In the genomic region with DNA sequence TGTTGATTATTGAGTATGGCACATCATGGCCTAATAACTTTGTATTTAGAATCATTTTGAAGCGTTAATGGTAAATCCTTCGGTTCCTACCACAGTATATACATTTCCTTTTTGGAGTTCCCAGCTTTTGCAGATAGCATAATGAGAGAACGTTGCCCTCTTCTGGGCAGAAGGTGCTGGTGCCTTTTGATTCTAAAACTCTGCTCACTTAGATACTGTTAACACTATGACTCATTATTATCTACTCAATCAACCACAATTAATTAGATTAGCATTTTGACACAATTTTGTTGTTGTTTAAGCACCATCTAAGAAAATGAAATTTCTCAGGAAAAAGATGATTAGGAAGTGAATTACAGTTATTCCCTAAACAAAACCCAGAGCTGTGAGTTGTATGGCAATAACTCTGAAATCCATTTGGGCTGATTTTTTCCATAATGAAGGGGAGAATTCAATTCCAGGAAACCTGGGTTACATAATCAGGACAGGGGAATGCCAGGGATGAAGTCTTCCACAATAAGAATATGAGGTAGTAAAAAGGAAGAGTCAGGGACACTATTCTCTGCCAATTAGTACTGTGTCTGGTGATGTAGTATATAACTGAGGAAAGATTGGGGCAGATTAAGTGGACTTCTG, we compare ENCODE assay signal across 8 cellular contexts. TPM values are rescaled to one million over a fixed set of nuclear protein-coding genes. Genes with fewer than 3 reads are reported as not detected.
DNase-seq lines count a peak whose midpoint lies in the region; ATAC-seq and TF ChIP-seq lines count a peak whose summit lies in the region.

No MANE protein-coding gene starts in this region.

- H3K9me3 ChIP-seq in mammary epithelial cell (replicated peaks; ENCODE audit: insufficient read depth, low read length) = no peaks in the 10 kb centered on the region

- no TSS peak for BruUV-seq in mammary epithelial cell (replicated peaks; lab: Mats Ljungman, UMichigan)

- CTCF ChIA-PET in mammary epithelial cell (lab: Charles Lee; ENCODE audit: low non-redundant PET) = interaction anchor here (0.7 to 1.0 kb wide), 2 partner anchors 136 to 697 kb away, joined by 4 to 5 read pairs; a partner anchor contains a TSS

- 3% methylated on average over 3 of the region's 3 CpGs for WGBS in mammary epithelial cell (ENCODE audit: low coverage, missing lambda C conversion rate)

- intact Hi-C loops in mammary epithelial cell (cut with micrococcal nuclease) = loop anchor here (1.0 to 10.0 kb wide), 5 partner anchors 136 to 1087 kb away; a partner anchor contains a TSS

- H3K27me3 ChIP-seq in mammary epithelial cell (ENCODE audit: insufficient read depth, low read length) = no peaks in the 10 kb centered on the region
- H3K27me3 ChIP-seq in kidney epithelial cell (ENCODE audit: control insufficient read depth, insufficient read depth, low read length) = peaks cover 2% of the 10 kb centered on the region

- no peaks in the 10 kb centered on the region for H4K20me1 ChIP-seq in mammary epithelial cell (ENCODE audit: insufficient read depth, low read length)

- no peaks in the 10 kb centered on the region for H3K79me2 ChIP-seq in mammary epithelial cell (ENCODE audit: insufficient read depth, low read length)

- TF ChIP-seq CTCF in mammary epithelial cell (conservative IDR thresholded peaks at IDR 0.05 in 1 of 2, IDR thresholded peaks at IDR 0.05 in 1 of 2; ENCODE audit: extremely low read depth in 1 of 2, insufficient read depth in 1 of 2, low read depth in 1 of 2, low read length in 2 of 2) (peak; percentile 82 to 90), kidney epithelial cell (IDR thresholded peaks at IDR 0.05; ENCODE audit: insufficient read depth, low read length, poor library complexity, severe bottlenecking) (peak; percentile 76)

- H3K9ac ChIP-seq in mammary epithelial cell (ENCODE audit: insufficient read depth, low read length) = no peak overlapping the region

- ATAC-seq in GM21723 (IDR thresholded peaks at IDR 0.05; ENCODE audit: unreplicated experiment) = peak; percentile 74

- peak overlapping the region; percentile 59 for H2AFZ ChIP-seq in mammary epithelial cell (ENCODE audit: low read depth, low read length)

- H3K27ac ChIP-seq in mammary epithelial cell (ENCODE audit: insufficient read depth, low read depth, low read length) = no peak overlapping the region

- H3K4me1 ChIP-seq in mammary epithelial cell (ENCODE audit: insufficient read depth, low read length) = peaks cover 6% of the 10 kb centered on the region

- dilution Hi-C loops in mammary epithelial cell (cut with HindIII; ENCODE audit: low sequenced_read_pairs) = no loop called here

- DNase-seq in NOMO-1 treated with DMSO at 0.1 percent for 48 hours (lab: John Stamatoyannopoulos, UW; ENCODE audit: unreplicated experiment) = peak; percentile 20
- DNase-seq in NOMO-1 treated with dmso at 0.1 percent for 144 hours (lab: John Stamatoyannopoulos, UW; ENCODE audit: unreplicated experiment) = no peak
- peak; percentile 51 for DNase-seq in LHCN-M2 (ENCODE audit: low read depth)
- peak; percentile 64 for DNase-seq in RPMI7951 (ENCODE audit: low read depth)
- peak; percentile 55 for DNase-seq in mammary epithelial cell
- no peak for DNase-seq in kidney epithelial cell (ENCODE audit: low read depth)
- DNase-seq in superior temporal gyrus (ENCODE audit: extremely low spot score) = peak; percentile 77

- in situ Hi-C loops in mammary epithelial cell (cut with MboI; ENCODE audit: low sequenced_read_pairs in 2 of 2) = loop anchor here (10.0 kb wide), 2 partner anchors 135 to 415 kb away; a partner anchor contains a TSS

- no peaks in the 10 kb centered on the region for H3K36me3 ChIP-seq in mammary epithelial cell (ENCODE audit: insufficient read depth, low read length)
- H3K36me3 ChIP-seq in kidney epithelial cell (ENCODE audit: control insufficient read depth, insufficient read depth, low read length) = no peaks in the 10 kb centered on the region

- H3K4me3 ChIP-seq in mammary epithelial cell (replicated peaks in 1 of 3; ENCODE audit: insufficient read depth in 1 of 3, low read depth in 2 of 3, low read length in 3 of 3) = no peak overlapping the region
- no peak overlapping the region for H3K4me3 ChIP-seq in kidney epithelial cell (ENCODE audit: low read depth, low read length)

- H3K4me2 ChIP-seq in mammary epithelial cell (ENCODE audit: insufficient read depth, low read depth, low read length) = peak overlapping the region; percentile 57

RNA-seq across cellular contexts. Expression of a gene that starts 11.5 kb away (rescaled TPM):
- total RNA-seq in LHCN-M2 (2014; rRNA removed) = 109 and 220 TPM in 2 replicates
- 51.3 TPM for polyA plus RNA-seq in LHCN-M2 (2012)
- total RNA-seq in RPMI7951 (2014; rRNA removed; shearing (Covaris generic)) = 66.7 and 75.2 TPM in 2 replicates
- 10 to 100 TPM; 52.7 to 89.8 TPM for total RNA-seq in mammary epithelial cell
- polyA plus RNA-seq in mammary epithelial cell = 118 TPM
- polyA minus RNA-seq in mammary epithelial cell = 60.8 TPM
- 42.6 and 68.8 TPM in 2 replicates for total RNA-seq in kidney epithelial cell

Comparison
In these comparisons a context has a peak if more than half of its experiments do, and no peak if none do; other contexts are left out.
1. DNase-seq: peak in NOMO-1 treated with DMSO at 0.1 percent for 48 hours (single experiment), LHCN-M2 (single experiment), RPMI7951 (single experiment), mammary epithelial cell (single experiment) and superior temporal gyrus (single experiment); none in NOMO-1 treated with dmso at 0.1 percent for 144 hours (single experiment) and kidney epithelial cell (single experiment).